ENCODE assay signal across 8 cellular contexts in the genomic region with DNA sequence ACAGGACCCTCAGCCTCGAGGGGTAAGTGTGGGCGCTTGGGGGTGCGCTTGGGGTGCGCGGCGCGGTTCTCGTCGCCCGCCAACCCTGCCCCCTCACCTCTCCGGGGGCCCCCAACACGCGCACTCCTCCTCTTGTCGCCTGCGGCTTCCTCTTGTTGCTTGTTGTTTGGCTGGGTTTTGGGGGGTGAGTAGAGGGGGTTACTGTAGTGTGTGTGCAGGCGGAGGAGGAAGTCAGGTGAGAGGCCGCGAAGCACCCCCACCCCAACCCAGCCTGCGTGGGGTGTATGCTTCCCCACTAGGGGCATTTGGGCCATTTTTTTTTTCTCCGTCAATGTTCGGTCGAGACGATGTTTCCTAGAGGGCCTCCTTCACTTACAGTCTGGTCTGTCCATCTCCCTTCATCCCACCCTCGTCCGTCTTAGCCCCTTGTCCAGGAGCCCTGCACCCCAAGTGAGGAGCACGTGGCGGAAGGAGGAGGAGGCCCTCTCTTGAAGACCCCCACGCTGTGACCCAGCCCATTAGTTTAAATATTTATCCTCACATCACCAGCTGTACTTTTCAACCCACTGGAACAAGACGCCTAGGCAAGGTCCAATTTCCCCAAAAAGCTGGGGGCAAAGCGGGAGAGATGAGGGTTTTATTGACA. TPM values are rescaled to one million over a fixed set of nuclear protein-coding genes. Genes with fewer than 3 reads are reported as not detected.
A peak's percentile ranks its signal among the peaks of the same experiment; 100 is the strongest.
DNase-seq lines count a peak whose midpoint lies in the region; ATAC-seq and TF ChIP-seq lines count a peak whose summit lies in the region.

No MANE protein-coding gene starts in this region.

- peak; percentile 67 to 87 (median 82) for DNase-seq in CD4-positive, CD25-positive, alpha-beta regulatory T cell
- DNase-seq in activated T-helper 9 cell treated with anti-CD3 and anti-CD28 coated beads, Interleukin-2, amount 50 U/mL, for 16 hours (ENCODE audit: low read depth), result peak; percentile 57
- DNase-seq in iPS DF 6.9 (ENCODE audit: low read depth, low spot score) (no peak), DMS79 treated with DMSO at 0.1 percent for 48 hours (lab: John Stamatoyannopoulos, UW) (no peak)
- peak; percentile 51 for DNase-seq in stimulated activated CD4-positive, alpha-beta T cell treated with anti-CD3 and anti-CD28 coated beads, Interleukin-12 subunit alpha, Interleukin-12 subunit beta, amount 100 ng/mL, for 4 hours

- H3K27me3 ChIP-seq in CD4-positive, CD25-positive, alpha-beta regulatory T cell (ENCODE audit: control insufficient read depth, insufficient read depth, low read length), result peaks cover 14% of the 10 kb centered on the region
- H3K27me3 ChIP-seq in OCI-LY1 (ENCODE audit: insufficient read depth, low read length), result no peaks in the 10 kb centered on the region
- peaks cover 6% of the 10 kb centered on the region; the same call in 1 of the 2 replicates for H3K27me3 ChIP-seq in iPS DF 6.9 (ENCODE audit: control insufficient read depth, insufficient read depth, low read length)

- TF ChIP-seq CTCF in OCI-LY1 (IDR thresholded peaks at IDR 0.05; ENCODE audit: low read length), result no peak

- H3K9me2 ChIP-seq in OCI-LY1 (ENCODE audit: low read depth, low read length), result no peaks in the 10 kb centered on the region

- H4K20me1 ChIP-seq in OCI-LY1 (ENCODE audit: insufficient read depth, low read length), result no peaks in the 10 kb centered on the region

- no peaks in the 10 kb centered on the region for H3K36me3 ChIP-seq in CD4-positive, CD25-positive, alpha-beta regulatory T cell (ENCODE audit: control insufficient read depth, insufficient read depth, low read length)
- H3K36me3 ChIP-seq in OCI-LY1 (ENCODE audit: insufficient read depth, low read length) (0 out of 2 replicates have a peak, but pooled peaks cover 4% of the 10 kb centered on the region), iPS DF 6.9 (ENCODE audit: control insufficient read depth, insufficient read depth, low read length) (no peaks in the 10 kb centered on the region; the same call in 1 of the 2 replicates)

- peak overlapping the region; percentile 29; the same call in 1 of the 2 replicates for H3K9ac ChIP-seq in OCI-LY1 (ENCODE audit: low read length)

- peak overlapping the region; percentile 91 to 96 (median 93) for H3K27ac Mint-ChIP-seq in CD4-positive, CD25-positive, alpha-beta regulatory T cell

- peaks cover 0 to 14% (median 6%) of the 10 kb centered on the region in 7 donors for H3K9me3 Mint-ChIP-seq in CD4-positive, CD25-positive, alpha-beta regulatory T cell

- peak overlapping the region; percentile 44 for H3K4me2 ChIP-seq in OCI-LY1 (ENCODE audit: low read length)

- peak overlapping the region; percentile 85 to 96 (median 94) for H3K4me3 Mint-ChIP-seq in CD4-positive, CD25-positive, alpha-beta regulatory T cell

- peak overlapping the region; percentile 60 for H3K27ac ChIP-seq in CD4-positive, CD25-positive, alpha-beta regulatory T cell (ENCODE audit: insufficient read depth, low read length, poor library complexity, severe bottlenecking)
- H3K27ac ChIP-seq in OCI-LY1 (ENCODE audit: low read depth, low read length, poor library complexity, severe bottlenecking), result no peak overlapping the region
- no peak overlapping the region for H3K27ac ChIP-seq in iPS DF 6.9 (ENCODE audit: low read length)

- peaks cover 9% of the 10 kb centered on the region for H3K36me3 Mint-ChIP-seq in CD4-positive, CD25-positive, alpha-beta regulatory T cell

- peaks cover 52% of the 10 kb centered on the region for H3K27me3 Mint-ChIP-seq in CD4-positive, CD25-positive, alpha-beta regulatory T cell

- H3K79me2 ChIP-seq in OCI-LY1 (ENCODE audit: insufficient read depth, low read length), result no peaks in the 10 kb centered on the region; the same call in 1 of the 2 replicates

- H2AFZ ChIP-seq in OCI-LY1 (ENCODE audit: low read length), result no peak overlapping the region

- H3K4me1 ChIP-seq in CD4-positive, CD25-positive, alpha-beta regulatory T cell (ENCODE audit: control insufficient read depth, insufficient read depth, low read length, poor library complexity, severe bottlenecking), result peaks cover 28% of the 10 kb centered on the region
- H3K4me1 ChIP-seq in OCI-LY1 (ENCODE audit: insufficient read depth, low read length, severe bottlenecking), result peaks cover 11% of the 10 kb centered on the region
- peaks cover 6% of the 10 kb centered on the region; the same call in 1 of the 2 replicates for H3K4me1 ChIP-seq in iPS DF 6.9 (ENCODE audit: control insufficient read depth, insufficient read depth, low read length)

- H3F3A ChIP-seq in OCI-LY1 (ENCODE audit: insufficient read depth, low read length), result no peaks in the 10 kb centered on the region

- ATAC-seq in CD4-positive, CD25-positive, alpha-beta regulatory T cell (ENCODE audit: low read depth in 2 of 2), result peak; percentile 73 to 76
- ATAC-seq in GM21723 (IDR thresholded peaks at IDR 0.05; ENCODE audit: unreplicated experiment) (peak; percentile 27), HG02840 (IDR thresholded peaks at IDR 0.05; ENCODE audit: low FRiP score, unreplicated experiment) (no peak)

- peak overlapping the region; percentile 56 for H3K4me3 ChIP-seq in CD4-positive, CD25-positive, alpha-beta regulatory T cell (ENCODE audit: low read depth, low read length)
- H3K4me3 ChIP-seq in OCI-LY1 (ENCODE audit: low read depth, low read length, poor library complexity, severe bottlenecking), result peak overlapping the region; percentile 59
- peak overlapping the region; percentile 57; the same call in 1 of the 2 replicates for H3K4me3 ChIP-seq in iPS DF 6.9 (ENCODE audit: low read length)

- peaks cover 4 to 47% (median 19%) of the 10 kb centered on the region in 4 donors for H3K4me1 Mint-ChIP-seq in CD4-positive, CD25-positive, alpha-beta regulatory T cell

- H3K9me3 ChIP-seq in CD4-positive, CD25-positive, alpha-beta regulatory T cell (ENCODE audit: control insufficient read depth in 2 of 2, low read length in 2 of 2), result peaks cover 0 to 9% of the 10 kb centered on the region in 2 experiments
- H3K9me3 ChIP-seq in OCI-LY1 (ENCODE audit: low read length), result peaks cover 2% of the 10 kb centered on the region; the same call in 1 of the 2 replicates
- H3K9me3 ChIP-seq in iPS DF 6.9 (ENCODE audit: control insufficient read depth, insufficient read depth, low read length), result no peaks in the 10 kb centered on the region

- WGBS in iPS DF 6.9 (ENCODE audit: insufficient coverage, insufficient read length), result no CpG with 5 or more reads among the region's 30 CpGs

RNA-seq across cellular contexts. Expression of gene SATB1, which starts 20.4 kb away (rescaled TPM):
- total RNA-seq in CD4-positive, CD25-positive, alpha-beta regulatory T cell, result 121 TPM
- 10 to 100 TPM; 31.8 to 75.9 (median 52.8) TPM for polyA plus RNA-seq in CD4-positive, CD25-positive, alpha-beta regulatory T cell

Comparison
In these comparisons a context has a peak if more than half of its experiments do, and no peak if none do; other contexts are left out.
1. DNase-seq: peak in CD4-positive, CD25-positive, alpha-beta regulatory T cell (3 of 3), activated T-helper 9 cell treated with anti-CD3 and anti-CD28 coated beads, Interleukin-2, amount 50 U/mL, for 16 hours (single experiment) and stimulated activated CD4-positive, alpha-beta T cell treated with anti-CD3 and anti-CD28 coated beads, Interleukin-12 subunit alpha, Interleukin-12 subunit beta, amount 100 ng/mL, for 4 hours (single experiment); none in iPS DF 6.9 (single experiment) and DMS79 treated with DMSO at 0.1 percent for 48 hours (single experiment).
2. Peak in every context shown above with its lines, with median percentiles within 50 percentile points of each other: H3K4me3 ChIP-seq.